8 cellular contexts compared by ENCODE assay signal in the genomic region with DNA sequence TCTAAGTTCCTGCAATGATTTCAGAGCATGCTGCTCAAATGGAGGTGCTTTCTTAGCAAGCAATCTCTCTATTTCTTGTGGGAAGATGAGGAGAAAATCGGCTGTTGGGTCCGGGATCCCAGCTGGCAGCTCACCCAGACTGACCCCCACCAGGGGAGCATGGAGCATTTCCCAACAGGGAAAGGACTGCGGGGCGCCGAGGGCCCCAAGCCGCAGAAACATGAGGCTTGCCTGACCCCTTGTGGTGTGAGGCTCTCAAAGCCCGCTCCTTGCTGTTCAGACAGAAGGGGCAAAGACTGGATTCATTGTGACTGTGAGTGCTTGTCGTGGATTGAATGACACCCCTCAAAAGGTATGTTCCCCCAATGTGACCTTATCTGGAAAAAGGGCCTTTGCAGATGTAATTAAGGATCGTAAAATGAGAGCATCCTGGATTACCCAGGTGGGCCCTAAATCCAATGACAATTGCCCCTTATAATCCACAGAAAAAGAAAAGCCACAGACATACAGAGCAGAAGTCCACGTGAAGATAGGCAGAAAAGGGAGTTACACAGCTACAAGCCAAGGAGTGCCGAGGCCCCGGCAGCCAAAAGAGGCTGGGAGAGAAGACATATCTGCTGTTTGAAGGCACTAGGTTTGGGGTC.
A peak's percentile ranks its signal among the peaks of the same experiment; 100 is the strongest.
DNase-seq lines count a peak whose midpoint lies in the region; ATAC-seq and TF ChIP-seq lines count a peak whose summit lies in the region.

No MANE protein-coding gene starts in this region.

- H3K4me3 ChIP-seq in A673 (ENCODE audit: low read depth, low read length, poor library complexity, severe bottlenecking) (no peak overlapping the region), left lung (no peak overlapping the region), ovary (no peak overlapping the region)

- TF ChIP-seq CTCF in A673 (conservative IDR thresholded peaks at IDR 0.05; ENCODE audit: low read depth, low read length) (peak; percentile 84), left lung (IDR thresholded peaks at IDR 0.05) (peak; percentile 9 to 19), ovary (IDR thresholded peaks at IDR 0.05) (no peak)

- no TSS peak for BruUV-seq in A673 (replicated peaks; lab: Mats Ljungman, UMichigan)

- DNase-seq in A673 (ENCODE audit: low spot score) (peak; percentile 77), ELR (ENCODE audit: low read depth) (peak; percentile 52), NCI-H1694 treated with DMSO at 0.1 percent for 48 hours (lab: John Stamatoyannopoulos, UW) (peak; percentile 88), astrocyte of the hippocampus (ENCODE audit: low read depth, low spot score) (peak; percentile 68), left lung (peak in 1 of 2 donors; percentile 33), ovary (no peak)

- TF ChIP-seq EP300 in ovary (IDR thresholded peaks at IDR 0.05), result no peak

- no peaks in the 10 kb centered on the region for H3K9me3 ChIP-seq in A673 (ENCODE audit: low read depth, low read length, poor library complexity, severe bottlenecking)
- H3K9me3 ChIP-seq in left lung, result no peaks in the 10 kb centered on the region
- H3K9me3 ChIP-seq in ovary, result no peaks in the 10 kb centered on the region

- CTCF ChIA-PET in A673 (lab: Charles Lee), result interaction anchor here (1.2 kb wide), 1 partner anchor 594 kb away, joined by 3 read pairs; no protein-coding TSS in a partner anchor

- POLR2A ChIA-PET in A673 (lab: Charles Lee; ENCODE audit: low non-redundant PET), result no interaction called here

- H3K27me3 ChIP-seq in A673 (replicated peaks; ENCODE audit: insufficient read depth, low read depth, low read length, poor library complexity), result no peaks in the 10 kb centered on the region
- no peaks in the 10 kb centered on the region for H3K27me3 ChIP-seq in left lung
- H3K27me3 ChIP-seq in ovary, result no peaks in the 10 kb centered on the region

- no peak overlapping the region for H3K27ac ChIP-seq in A673 (ENCODE audit: low read depth, low read length, poor library complexity, severe bottlenecking)
- no peak overlapping the region for H3K27ac ChIP-seq in left lung
- no peak overlapping the region for H3K27ac ChIP-seq in ovary

- intact Hi-C loops in A673 (cut with micrococcal nuclease; ENCODE audit: unreplicated experiment), result loop anchor here (1.0 to 5.0 kb wide), 5 partner anchors 130 to 936 kb away; no protein-coding TSS in a partner anchor
- intact Hi-C loops in left lung (cut with DNase I), result no loop called here
- intact Hi-C loops in ovary (cut with DNase I), result no loop called here

- H3K4me1 ChIP-seq in A673 (ENCODE audit: insufficient read depth, low read length, poor library complexity, severe bottlenecking), result peaks cover 12% of the 10 kb centered on the region
- no peaks in the 10 kb centered on the region for H3K4me1 ChIP-seq in left lung
- no peaks in the 10 kb centered on the region for H3K4me1 ChIP-seq in ovary (ENCODE audit: insufficient read depth)

- no peak for TF ChIP-seq POLR2A in ovary (IDR thresholded peaks at IDR 0.05)

- peak; percentile 74 for ATAC-seq in left lung
- no peak for ATAC-seq in GM19035 (IDR thresholded peaks at IDR 0.05; ENCODE audit: unreplicated experiment)
- no peak for ATAC-seq in HG03469 (IDR thresholded peaks at IDR 0.05; ENCODE audit: unreplicated experiment)

- 11 to 16% (median 13%) methylated on average over 12 of the region's 12 CpGs for WGBS in ovary, 3 donors

- H3K36me3 ChIP-seq in A673 (ENCODE audit: insufficient read depth, low read length, poor library complexity, severe bottlenecking) (no peaks in the 10 kb centered on the region), left lung (no peaks in the 10 kb centered on the region), ovary (no peaks in the 10 kb centered on the region)

Comparison
In these comparisons a context has a peak if more than half of its experiments do, and no peak if none do; other contexts are left out.
1. DNase-seq: peak in A673 (single experiment), ELR (single experiment), NCI-H1694 treated with DMSO at 0.1 percent for 48 hours (single experiment) and astrocyte of the hippocampus (single experiment); none in ovary (0 of 5).
2. CTCF ChIP-seq: peak in A673 (single experiment) and left lung (2 of 2); none in ovary (0 of 3).